17 cellular contexts compared by ENCODE assay signal in the genomic region with DNA sequence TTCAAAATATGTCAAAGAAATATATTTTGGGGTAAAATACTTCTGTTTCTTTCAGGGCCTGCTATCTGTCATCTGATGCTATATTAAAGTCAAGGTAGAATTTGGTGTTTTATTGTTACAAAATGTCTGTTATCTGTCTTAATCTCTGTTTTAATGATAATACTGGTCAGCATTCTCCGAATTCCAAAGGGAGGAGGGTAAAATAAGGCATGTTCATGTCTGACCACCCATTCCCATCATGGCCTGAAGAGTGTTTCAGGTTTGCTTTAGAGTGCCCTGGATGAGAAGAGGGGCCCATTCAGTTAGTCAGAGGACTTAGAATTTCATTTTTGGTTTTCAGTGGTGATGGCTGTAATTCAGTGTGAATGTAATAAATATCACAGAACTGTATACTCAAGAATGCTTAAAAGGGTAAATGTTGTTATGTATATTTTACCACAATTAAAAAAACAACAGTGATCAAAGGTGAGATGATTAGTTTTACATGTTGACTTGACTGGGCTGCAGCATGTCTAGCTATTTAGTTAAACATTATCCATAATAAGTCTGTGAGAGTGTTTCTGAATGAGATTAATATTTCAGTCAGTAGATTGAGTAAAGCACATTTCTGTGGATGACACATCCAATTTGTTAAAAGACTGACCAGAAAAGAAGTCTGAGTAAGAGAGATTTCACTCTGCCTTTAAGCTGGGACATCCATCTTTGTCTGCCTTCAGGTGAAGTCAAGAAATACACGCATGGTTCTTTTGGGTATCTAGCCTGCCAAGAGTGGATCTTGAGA.
A peak's percentile ranks its signal among the peaks of the same experiment; 100 is the strongest.
DNase-seq lines count a peak whose midpoint lies in the region; FAIRE-seq and TF ChIP-seq lines count a peak whose summit lies in the region.
"Had no signal": no experiment of that assay in that cellular context is flagged by ENCODE, and none has a peak within 500 bp of the region (broad histone marks: within the 10 kb centered on the region; RNA-seq: fewer than 3 reads in every experiment).

No MANE protein-coding gene starts in this region.

- TF ChIP-seq RAD21 in H1 (IDR thresholded peaks at IDR 0.05 in 1 of 2, conservative IDR thresholded peaks at IDR 0.05 in 1 of 2; ENCODE audit: low read depth in 2 of 2, low read length in 2 of 2), result no peak

- no peak overlapping the region for H2BK5ac ChIP-seq in H1 (ENCODE audit: low read depth, low read length)

- CTCF ChIA-PET in H1 (lab: Charles Lee; ENCODE audit: partially characterized antibody), result no interaction called here

- no peak overlapping the region for H2BK12ac ChIP-seq in H1 (ENCODE audit: low read depth, low read length)

- no peak overlapping the region for H3K14ac ChIP-seq in H1 (ENCODE audit: insufficient read length)

- no peak overlapping the region for H2AFZ ChIP-seq in H1 (ENCODE audit: low read length)

- no peak for TF ChIP-seq POLR2A in H1 (IDR thresholded peaks at IDR 0.05; ENCODE audit: control extremely low read depth in 1 of 2, low read depth in 2 of 2, low read length in 2 of 2)

- H3K4me2 ChIP-seq in H1 (ENCODE audit: insufficient read depth in 1 of 2, low read depth in 2 of 2, low read length in 2 of 2), result no peak overlapping the region

- DNase-seq in LHCN-M2 (ENCODE audit: low read depth) (peak; percentile 1), H1 (ENCODE audit: low read depth in 1 of 2, low spot score in 2 of 2) (no peak), kidney tubule cell (ENCODE audit: low spot score) (peak; percentile 65), activated gamma-delta T cell (lab: John Stamatoyannopoulos, UW) (no peak), NCI-H2196 treated with DMSO at 0.1 percent for 48 hours (lab: John Stamatoyannopoulos, UW; ENCODE audit: unreplicated experiment) (no peak), ACHN (no peak), KG1 (lab: John Stamatoyannopoulos, UW) (no peak)
- DNase-seq: Caco-2; CD4-positive, alpha-beta T cell; DND-41; Karpas-422; MG63; NCI-H1417 treated with DMSO at 0.1 percent for 48 hours; NCI-H187; NCI-H510A; NCI-H748 treated with DMSO at 0.1 percent for 48 hours had no signal

- no peak overlapping the region for H3K18ac ChIP-seq in H1 (ENCODE audit: extremely low read depth, low read length)

- H2BK120ac ChIP-seq in H1 (replicated peaks; ENCODE audit: low read depth, low read length), result no peak overlapping the region

- no peak overlapping the region for H2AK5ac ChIP-seq in H1 (ENCODE audit: low read depth, low read length)

- no peak for FAIRE-seq in H1 (lab: Jason Lieb, UNC)
- FAIRE-seq: GM12891 had no signal

- no peaks in the 10 kb centered on the region for H3K79me1 ChIP-seq in H1 (ENCODE audit: low read depth, low read length)

- H3K36me3 ChIP-seq in H1 (ENCODE audit: control insufficient read depth in 2 of 4, insufficient read depth in 4 of 4, low read length in 3 of 4), result no peaks in the 10 kb centered on the region; a peak in 1 of 8 replicates
- H3K36me3 ChIP-seq: MG63 had no signal

- no peaks in the 10 kb centered on the region for H3K79me2 ChIP-seq in H1 (ENCODE audit: control insufficient read depth in 1 of 2, insufficient read depth in 2 of 2, low read length in 2 of 2)

- POLR2A ChIA-PET in H1 (lab: Charles Lee; ENCODE audit: partially characterized antibody), result no interaction called here

- H4K20me1 ChIP-seq in H1 (replicated peaks in 1 of 2; ENCODE audit: control insufficient read depth in 1 of 2, insufficient read depth in 2 of 2, low read length in 2 of 2), result no peaks in the 10 kb centered on the region

- no peaks in the 10 kb centered on the region for H3K27me3 ChIP-seq in H1 (replicated peaks in 1 of 4; ENCODE audit: control insufficient read depth in 3 of 4, extremely low read depth in 1 of 4, insufficient read depth in 3 of 4, low read length in 3 of 4)
- H3K27me3 ChIP-seq: MG63 had no signal

- H4K91ac ChIP-seq in H1 (replicated peaks; ENCODE audit: insufficient read length, low read length), result no peak overlapping the region

- H2BK20ac ChIP-seq in H1 (ENCODE audit: low read length), result no peak overlapping the region

- TF ChIP-seq EP300 in H1 (IDR thresholded peaks at IDR 0.05; ENCODE audit: borderline replicate concordance in 1 of 2, low read depth in 2 of 2, low read length in 2 of 2), result no peak

- H3K23me2 ChIP-seq in H1 (ENCODE audit: low read depth, low read length), result no peaks in the 10 kb centered on the region

- no peak overlapping the region for H3K56ac ChIP-seq in H1 (replicated peaks; ENCODE audit: insufficient read length, low read depth, low read length)

- 81% methylated on average over 2 of the region's 2 CpGs; no CpG with 5 or more reads in 1 of the 2 experiments for WGBS in H1 (ENCODE audit: extremely low coverage in 1 of 2, insufficient coverage in 1 of 2, insufficient read length in 1 of 2, insufficient replicate concordance in 2 of 2, low coverage in 1 of 2, low lambda C conversion rate in 2 of 2, missing lambda C conversion rate in 1 of 2), 2 experiments

- no peak overlapping the region for H3K27ac ChIP-seq in H1 (ENCODE audit: low read depth, low read length)

- no peak overlapping the region for H3K4ac ChIP-seq in H1 (replicated peaks; ENCODE audit: insufficient read length, low read depth, low read length)

- TF ChIP-seq CTCF in H1 (IDR thresholded peaks at IDR 0.05; ENCODE audit: control extremely low read depth in 1 of 3, insufficient read depth in 1 of 3, low read depth in 1 of 3, low read length in 3 of 3), result no peak

- H3K9me3 ChIP-seq in H1 (ENCODE audit: insufficient read depth in 2 of 2, low read depth in 1 of 2, low read length in 1 of 2), result peaks cover 0 to 10% of the 10 kb centered on the region in 2 experiments; a peak in 1 of 4 replicates
- H3K9me3 ChIP-seq: Caco-2, MG63 had no signal

- no peak overlapping the region for H3K9ac ChIP-seq in H1 (replicated peaks in 1 of 4; ENCODE audit: extremely low read depth in 1 of 4, low read depth in 3 of 4, low read length in 3 of 4)

- no peak overlapping the region for H2BK15ac ChIP-seq in H1 (ENCODE audit: low read length)

- H4K5ac ChIP-seq in H1 (ENCODE audit: insufficient read length, low read depth, low read length), result no peak overlapping the region

- no peak overlapping the region for H3K23ac ChIP-seq in H1 (ENCODE audit: insufficient read length)

- H3K4me1 ChIP-seq in H1 (replicated peaks in 1 of 4; ENCODE audit: control insufficient read depth in 3 of 4, insufficient read depth in 4 of 4, low read length in 3 of 4), result no peaks in the 10 kb centered on the region
- H3K4me1 ChIP-seq: Caco-2 had no signal

- no peak overlapping the region for H4K8ac ChIP-seq in H1 (ENCODE audit: extremely low read depth, insufficient read depth, low read length)

- H3K4me3 ChIP-seq in H1 (ENCODE audit: extremely low read depth in 1 of 4, insufficient read depth in 2 of 4, low read depth in 3 of 4, low read length in 4 of 4), result no peak overlapping the region
- H3K4me3 ChIP-seq: MG63 had no signal

- in situ Hi-C loops in ACHN (cut with HindIII; ENCODE audit: low pct_ligation_motif_present, low pct_unique_long_range_greater_than_20kb, low sequenced_read_pairs), result no loop called here

TF ChIP-seq in H1, 55 proteins besides CTCF, POLR2A, EP300 and RAD21:
- TF ChIP-seq, protein P1, sequence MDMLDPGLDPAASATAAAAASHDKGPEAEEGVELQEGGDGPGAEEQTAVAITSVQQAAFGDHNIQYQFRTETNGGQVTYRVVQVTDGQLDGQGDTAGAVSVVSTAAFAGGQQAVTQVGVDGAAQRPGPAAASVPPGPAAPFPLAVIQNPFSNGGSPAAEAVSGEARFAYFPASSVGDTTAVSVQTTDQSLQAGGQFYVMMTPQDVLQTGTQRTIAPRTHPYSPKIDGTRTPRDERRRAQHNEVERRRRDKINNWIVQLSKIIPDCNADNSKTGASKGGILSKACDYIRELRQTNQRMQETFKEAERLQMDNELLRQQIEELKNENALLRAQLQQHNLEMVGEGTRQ (IDR thresholded peaks at IDR 0.05; ENCODE audit: low read length), result no peak
- 0 out of 2 replicates have a peak, but pooled peaks have one; percentile 53 for TF ChIP-seq TEAD4 (IDR thresholded peaks at IDR 0.05; ENCODE audit: low read depth, low read length)

Comparison
In these comparisons a context has a peak if more than half of its experiments do, and no peak if none do; other contexts are left out.
1. DNase-seq: peak in LHCN-M2 (single experiment) and kidney tubule cell (single experiment); none in H1 (0 of 2), activated gamma-delta T cell (single experiment), NCI-H2196 treated with DMSO at 0.1 percent for 48 hours (single experiment), ACHN (single experiment) and KG1 (single experiment).